ENCODE assay signal across 14 cellular contexts in the genomic region with DNA sequence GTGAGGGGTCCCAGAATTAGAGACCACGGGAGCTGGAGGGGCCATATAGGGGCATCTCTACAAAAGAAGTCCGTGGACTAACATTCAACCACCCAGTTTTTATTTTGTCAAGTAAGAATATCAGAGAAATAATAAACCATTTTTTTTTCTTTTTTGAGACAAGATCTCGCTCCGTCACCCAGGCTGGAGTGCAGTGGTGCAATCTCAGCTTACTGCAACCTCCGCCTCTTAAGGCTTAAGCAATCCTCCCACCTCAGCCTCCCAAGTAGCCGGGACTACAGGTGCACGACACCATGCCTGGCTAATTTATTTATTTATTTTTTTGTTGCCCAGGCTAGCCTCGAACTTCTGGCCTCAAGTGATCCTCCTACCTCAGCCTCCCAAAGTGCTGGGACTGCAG.
"Had no signal": no experiment of that assay in that cellular context is flagged by ENCODE, and none has a peak within 500 bp of the region (broad histone marks: within the 10 kb centered on the region; RNA-seq: fewer than 3 reads in every experiment).

No MANE protein-coding gene starts in this region.

- ATAC-seq: body of pancreas, gastrocnemius medialis had no signal

- DNase-seq: activated effector memory CD4-positive, alpha-beta T cell treated with Interleukin-2 at 50 U/mL for 16 hours; activated T-cell treated with anti-CD3 and anti-CD28 coated beads for 4 hours; amniotic stem cell; body of pancreas; effector memory CD4-positive, alpha-beta T cell; gastrocnemius medialis; kidney; left ventricle myocardium inferior; retina; SW 1271; transverse colon had no signal

- H3K4me3 ChIP-seq: body of pancreas, gastrocnemius medialis, left ventricle myocardium inferior, SJSA1, skin epidermis, transverse colon had no signal

- H3K4me3 Mint-ChIP-seq: neural crest cell had no signal

- H3K4me1 ChIP-seq: body of pancreas, SJSA1 had no signal

- H3K27ac ChIP-seq: body of pancreas, gastrocnemius medialis, left ventricle myocardium inferior, SJSA1, transverse colon had no signal

- H3K36me3 ChIP-seq: gastrocnemius medialis, left ventricle myocardium inferior, SJSA1, transverse colon had no signal

- H3K9me3 ChIP-seq: body of pancreas, gastrocnemius medialis, left ventricle myocardium inferior, SJSA1, transverse colon had no signal

- H3K9me3 Mint-ChIP-seq: neural crest cell had no signal

- H3K27me3 ChIP-seq: body of pancreas, gastrocnemius medialis, SJSA1, transverse colon had no signal
